Comparison of ENCODE assay signal across 1 cellular context in the genomic region with DNA sequence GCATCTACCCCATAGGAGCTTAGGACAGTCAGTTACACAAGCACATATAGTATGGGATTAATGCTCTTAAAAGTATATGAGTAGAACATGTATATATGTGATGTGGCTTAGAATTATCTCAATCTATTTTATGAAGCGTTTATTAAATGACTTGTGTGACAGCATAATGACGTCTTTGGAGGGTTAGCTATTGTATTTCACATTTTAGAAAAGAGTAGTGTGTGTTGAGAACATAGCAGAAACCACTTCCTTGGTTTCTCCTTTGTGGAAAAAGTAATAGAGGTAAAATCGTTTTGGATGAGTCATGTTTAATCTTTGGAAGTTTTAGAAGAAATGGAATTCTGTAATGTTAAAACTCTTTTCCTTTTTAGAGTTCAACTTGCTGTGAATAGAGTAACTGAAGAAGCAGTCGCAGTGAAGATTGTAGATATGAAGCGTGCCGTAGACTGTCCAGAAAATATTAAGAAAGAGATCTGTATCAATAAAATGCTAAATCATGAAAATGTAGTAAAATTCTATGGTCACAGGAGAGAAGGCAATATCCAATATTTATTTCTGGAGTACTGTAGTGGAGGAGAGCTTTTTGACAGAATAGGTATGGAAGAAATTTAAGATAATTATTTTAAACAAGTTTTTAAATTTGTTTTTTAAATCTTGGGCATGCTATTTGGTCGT.
TF ChIP-seq lines count a peak whose summit lies in the region.

No MANE protein-coding gene starts in this region.

TF ChIP-seq in K562, 482 proteins besides CTCF, POLR2A, EP300 and RAD21:
- TF ChIP-seq C11orf30 (IDR thresholded peaks at IDR 0.05; ENCODE audit: low read depth): peak; percentile 69
- peak; percentile 77 for TF ChIP-seq ZNF316 (IDR thresholded peaks at IDR 0.05)
- TF ChIP-seq ZNF75A (CRISPR knock-in tag; IDR thresholded peaks at IDR 0.05): no peak
- TF ChIP-seq, protein P1, sequence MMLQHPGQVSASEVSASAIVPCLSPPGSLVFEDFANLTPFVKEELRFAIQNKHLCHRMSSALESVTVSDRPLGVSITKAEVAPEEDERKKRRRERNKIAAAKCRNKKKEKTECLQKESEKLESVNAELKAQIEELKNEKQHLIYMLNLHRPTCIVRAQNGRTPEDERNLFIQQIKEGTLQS (IDR thresholded peaks at IDR 0.05): peak; percentile 48
- TF ChIP-seq, protein P1 (CRISPR knock-in tag; conservative IDR thresholded peaks at IDR 0.05): no peak
- TF ChIP-seq, protein P2, sequence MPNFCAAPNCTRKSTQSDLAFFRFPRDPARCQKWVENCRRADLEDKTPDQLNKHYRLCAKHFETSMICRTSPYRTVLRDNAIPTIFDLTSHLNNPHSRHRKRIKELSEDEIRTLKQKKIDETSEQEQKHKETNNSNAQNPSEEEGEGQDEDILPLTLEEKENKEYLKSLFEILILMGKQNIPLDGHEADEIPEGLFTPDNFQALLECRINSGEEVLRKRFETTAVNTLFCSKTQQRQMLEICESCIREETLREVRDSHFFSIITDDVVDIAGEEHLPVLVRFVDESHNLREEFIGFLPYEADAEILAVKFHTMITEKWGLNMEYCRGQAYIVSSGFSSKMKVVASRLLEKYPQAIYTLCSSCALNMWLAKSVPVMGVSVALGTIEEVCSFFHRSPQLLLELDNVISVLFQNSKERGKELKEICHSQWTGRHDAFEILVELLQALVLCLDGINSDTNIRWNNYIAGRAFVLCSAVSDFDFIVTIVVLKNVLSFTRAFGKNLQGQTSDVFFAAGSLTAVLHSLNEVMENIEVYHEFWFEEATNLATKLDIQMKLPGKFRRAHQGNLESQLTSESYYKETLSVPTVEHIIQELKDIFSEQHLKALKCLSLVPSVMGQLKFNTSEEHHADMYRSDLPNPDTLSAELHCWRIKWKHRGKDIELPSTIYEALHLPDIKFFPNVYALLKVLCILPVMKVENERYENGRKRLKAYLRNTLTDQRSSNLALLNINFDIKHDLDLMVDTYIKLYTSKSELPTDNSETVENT (CRISPR knock-in tag; IDR thresholded peaks at IDR 0.05): no peak
- no peak for TF ChIP-seq CSDE1 (IDR thresholded peaks at IDR 0.05)
- TF ChIP-seq SMARCE1 (IDR thresholded peaks at IDR 0.05): peak; percentile 28; the same call in 1 of the 2 replicates
- peak; percentile 33; the same call in 1 of the 2 replicates for TF ChIP-seq DPF2 (IDR thresholded peaks at IDR 0.05)
- peak; percentile 22; the same call in 1 of the 2 replicates for TF ChIP-seq MAFG (tag; conservative IDR thresholded peaks at IDR 0.05)
